In the genomic region with DNA sequence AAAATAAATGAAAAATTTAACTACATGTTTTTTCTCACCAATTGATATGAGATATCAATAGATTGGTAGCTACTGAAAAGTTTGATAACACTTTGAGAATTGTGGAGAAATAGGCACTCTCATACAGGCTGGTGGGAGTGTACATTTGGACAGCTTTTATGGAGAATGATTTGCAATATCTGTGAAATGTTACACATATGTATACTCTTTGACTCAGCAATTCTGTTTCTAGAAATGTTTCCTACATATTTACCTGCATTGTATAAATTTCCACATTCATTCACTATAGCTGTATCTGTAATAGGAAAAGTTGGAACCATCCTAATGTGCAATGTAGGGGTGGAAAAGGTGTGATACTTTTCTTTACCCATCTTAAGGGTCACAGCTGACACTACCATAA, we compare ENCODE assay signal across 18 cellular contexts.
"Had no signal": no experiment of that assay in that cellular context is flagged by ENCODE, and none has a peak within 500 bp of the region (broad histone marks: within the 10 kb centered on the region; RNA-seq: fewer than 3 reads in every experiment).

No MANE protein-coding gene starts in this region.

- ATAC-seq: body of pancreas, gastrocnemius medialis, lower lobe of right lung had no signal

- H3K9me3 ChIP-seq: body of pancreas, gastrocnemius medialis, lower lobe of right lung, transverse colon had no signal

- H3K4me3 ChIP-seq: body of pancreas, gastrocnemius medialis, lower lobe of right lung, transverse colon had no signal

- H3K27ac ChIP-seq: body of pancreas, gastrocnemius medialis, lower lobe of right lung, transverse colon had no signal

- H3K36me3 ChIP-seq: gastrocnemius medialis, lower lobe of right lung, transverse colon had no signal

- DNase-seq: activated CD4-positive, alpha-beta memory T cell treated with anti-CD3 and anti-CD28 coated beads, Interleukin-2, amount 10 ng/mL, durations not matched to agents 7 days and 5 days; activated CD4-positive, alpha-beta T cell treated with anti-CD3 and anti-CD28 coated beads for 48 hours; activated CD4-positive, CD25-positive, alpha-beta regulatory T cell; activated naive CD4-positive, alpha-beta T cell treated with Interleukin-2 at 50 U/mL for 16 hours; activated naive CD8-positive, alpha-beta T cell treated with anti-CD3 and anti-CD28 coated beads, Interleukin-2, amount 10 ng/mL, durations not matched to agents 7 days and 5 days; activated T-cell treated with anti-CD3 and anti-CD28 coated beads, Interleukin-2, amount 50 U/mL, for 1 hour; amygdala; body of pancreas; caudate nucleus; gastrocnemius medialis; head of caudate nucleus; lower lobe of right lung; nephron progenitor cell; occipital lobe; stimulated activated CD4-positive, alpha-beta T cell treated with anti-CD3 and anti-CD28 coated beads, Interleukin-15, amount 100 ng/mL, for 24 hours; stimulated activated CD4-positive, alpha-beta T cell treated with anti-CD3 and anti-CD28 coated beads, Interleukin-2, amount 100 ng/mL, for 48 hours; transverse colon had no signal

- FAIRE-seq: keratinocyte had no signal

- H3K27me3 ChIP-seq: body of pancreas, transverse colon had no signal
